ENCODE assay signal across 1 cellular context in genomic region chr1:53286950-53287349, GRCh38.
TF ChIP-seq lines count a peak whose summit lies in the region.

No MANE protein-coding gene starts in this region.

TF ChIP-seq in GM12878, 131 proteins besides CTCF, POLR2A, EP300 and RAD21:
- no peak for TF ChIP-seq RELA (IDR thresholded peaks at IDR 0.05; ENCODE audit: borderline replicate concordance, partially characterized antibody)
- peak; percentile 30; the same call in 1 of the 2 replicates for TF ChIP-seq BMI1 (IDR thresholded peaks at IDR 0.05; ENCODE audit: borderline replicate concordance)
